ENCODE assay signal across 1 cellular context in the genomic region with DNA sequence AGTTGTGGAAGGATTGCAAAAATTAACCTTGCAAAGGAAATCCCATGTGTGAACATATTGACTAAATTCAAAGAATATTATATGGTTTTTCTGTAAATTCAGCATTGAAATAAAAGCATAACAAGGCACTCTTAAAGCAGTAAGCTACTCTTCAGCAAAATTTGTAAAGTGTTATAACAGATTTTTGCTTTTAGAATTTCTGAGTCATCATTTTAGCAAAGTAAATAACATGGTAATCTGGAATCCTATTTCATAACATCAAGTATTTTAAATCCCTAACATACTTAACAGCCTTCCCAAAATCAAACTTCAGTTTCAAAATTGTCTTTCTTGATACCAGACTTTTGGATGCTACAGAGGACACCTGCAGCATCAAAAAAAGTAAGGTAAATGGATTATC.
TF ChIP-seq lines count a peak whose summit lies in the region.

No MANE protein-coding gene starts in this region.

TF ChIP-seq in GM12878, 131 proteins besides CTCF, POLR2A, EP300 and RAD21 (continued from another document):
- TF ChIP-seq, protein P1, sequence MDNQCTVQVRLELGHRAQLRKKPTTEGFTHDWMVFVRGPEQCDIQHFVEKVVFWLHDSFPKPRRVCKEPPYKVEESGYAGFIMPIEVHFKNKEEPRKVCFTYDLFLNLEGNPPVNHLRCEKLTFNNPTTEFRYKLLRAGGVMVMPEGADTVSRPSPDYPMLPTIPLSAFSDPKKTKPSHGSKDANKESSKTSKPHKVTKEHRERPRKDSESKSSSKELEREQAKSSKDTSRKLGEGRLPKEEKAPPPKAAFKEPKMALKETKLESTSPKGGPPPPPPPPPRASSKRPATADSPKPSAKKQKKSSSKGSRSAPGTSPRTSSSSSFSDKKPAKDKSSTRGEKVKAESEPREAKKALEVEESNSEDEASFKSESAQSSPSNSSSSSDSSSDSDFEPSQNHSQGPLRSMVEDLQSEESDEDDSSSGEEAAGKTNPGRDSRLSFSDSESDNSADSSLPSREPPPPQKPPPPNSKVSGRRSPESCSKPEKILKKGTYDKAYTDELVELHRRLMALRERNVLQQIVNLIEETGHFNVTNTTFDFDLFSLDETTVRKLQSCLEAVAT (IDR thresholded peaks at IDR 0.05): no peak
- no peak for TF ChIP-seq NFIC (IDR thresholded peaks at IDR 0.05; ENCODE audit: low read depth, low read length)
- no peak for TF ChIP-seq MEF2B (IDR thresholded peaks at IDR 0.05; ENCODE audit: partially characterized antibody, poor library complexity, severe bottlenecking)
- TF ChIP-seq TBL1XR1 (IDR thresholded peaks at IDR 0.05; ENCODE audit: low read depth, low read length): no peak
TF ChIP-seq in GM12878: peak in this region for 0.
